In genomic region chr6:54835176-54835575, GRCh38 we compare ENCODE assay signal across 24 cellular contexts. TPM values are rescaled to one million over a fixed set of nuclear protein-coding genes. Genes with fewer than 3 reads are reported as not detected.
"Had no signal": no experiment of that assay in that cellular context is flagged by ENCODE, and none has a peak within 500 bp of the region (broad histone marks: within the 10 kb centered on the region; RNA-seq: fewer than 3 reads in every experiment).

No MANE protein-coding gene starts in this region.

- H3K4me2 ChIP-seq: PC-9 had no signal

- H3K36me3 ChIP-seq: Peyer's patch, SJCRH30 had no signal

- FAIRE-seq: HTR-8/SVneo had no signal

- DNase-seq: Karpas-422, KG1, MM.1S, NCI-H1092 treated with DMSO at 0.1 percent for 48 hours, NCI-H1436, NCI-H187, NCI-H2029, NCI-H2081 treated with DMSO at 0.1 percent for 48 hours, NCI-H2171, NCI-H226, NCI-H446, NCI-H510A, NCI-H524 treated with DMSO at 0.1 percent for 48 hours, NCI-H69, NCI-H774, PC-9, Peyer's patch, SHP77 treated with DMSO at 0.1 percent for 48 hours, SJCRH30 had no signal

- ATAC-seq: Right ventricle myocardium inferior, SK-N-SH treated with all-trans-retinoic acid at 6 μM for 48 hours had no signal

- H3K4me1 ChIP-seq: Peyer's patch, SJCRH30 had no signal

- H3K27ac ChIP-seq: HL-60, PC-9, Peyer's patch, SJCRH30 had no signal

- H3K27me3 ChIP-seq: Peyer's patch, SJCRH30 had no signal

- H3K4me3 ChIP-seq: PC-9, Peyer's patch, SJCRH30 had no signal

- H3K9me3 ChIP-seq: Peyer's patch, SJCRH30 had no signal

- H2AFZ ChIP-seq: PC-9 had no signal

RNA-seq across cellular contexts. Expression of gene FAM83B, which starts 11.4 kb away (rescaled TPM):
- total RNA-seq: RPMI7951 had no signal
